ENCODE assay signal across 8 cellular contexts in the genomic region with DNA sequence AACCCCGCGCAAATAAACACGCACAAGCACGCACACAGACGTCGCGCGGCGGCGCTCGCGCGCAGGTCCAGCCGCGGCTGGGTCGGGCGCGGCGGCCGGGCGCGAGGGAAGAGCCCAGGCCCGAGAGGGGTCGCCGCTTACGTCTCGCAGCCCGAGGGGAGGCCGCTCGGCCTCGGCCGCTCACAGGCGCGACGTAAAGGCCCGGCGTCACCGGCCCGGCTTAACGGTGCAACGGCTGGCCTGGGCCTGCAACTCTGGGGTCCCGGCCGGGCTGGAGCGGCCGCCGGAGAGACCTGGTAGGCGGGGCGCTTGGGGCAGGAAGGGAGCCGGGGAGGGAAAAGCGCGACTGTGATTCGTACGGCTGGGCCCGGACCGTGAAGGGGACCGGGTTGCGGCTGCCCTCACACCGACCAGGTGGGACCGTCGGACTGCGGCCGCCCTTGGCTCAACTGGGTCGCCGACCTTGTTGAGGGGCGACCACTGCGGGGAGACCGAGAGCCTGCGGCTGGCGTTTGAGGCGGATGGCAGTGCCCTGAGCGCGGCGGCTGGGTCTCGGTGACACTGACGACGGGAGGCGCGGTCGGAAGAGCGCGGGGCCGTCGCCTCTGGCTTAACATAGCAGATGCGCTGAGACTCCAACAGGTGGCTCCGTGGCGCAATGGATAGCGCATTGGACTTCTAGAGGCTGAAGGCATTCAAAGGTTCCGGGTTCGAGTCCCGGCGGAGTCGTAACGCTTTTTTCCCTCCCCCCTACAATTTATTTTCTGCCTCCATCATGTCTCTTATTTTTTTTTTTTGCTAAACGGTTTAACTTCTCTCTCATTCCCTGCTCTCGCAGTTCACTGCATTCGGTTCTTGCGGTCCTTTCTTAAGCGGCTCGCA. TPM values are rescaled to one million over a fixed set of nuclear protein-coding genes. Genes with fewer than 3 reads are reported as not detected.
DNase-seq lines count a peak whose midpoint lies in the region; ATAC-seq lines count a peak whose summit lies in the region.

No MANE protein-coding gene starts in this region.

- H3K4me1 Mint-ChIP-seq in activated CD8-positive, alpha-beta memory T cell treated with anti-CD3 and anti-CD28 coated beads, Interleukin-2, amount 10 ng/mL, durations not matched to agents 7 days and 5 days: peaks cover 19% of the 10 kb centered on the region

- peak overlapping the region; percentile 93 for H3K27ac Mint-ChIP-seq in activated CD8-positive, alpha-beta memory T cell treated with anti-CD3 and anti-CD28 coated beads, Interleukin-2, amount 10 ng/mL, durations not matched to agents 7 days and 5 days

- H3K9me3 Mint-ChIP-seq in activated CD8-positive, alpha-beta memory T cell treated with anti-CD3 and anti-CD28 coated beads, Interleukin-2, amount 10 ng/mL, durations not matched to agents 7 days and 5 days (ENCODE audit: low read depth): peaks cover 3% of the 10 kb centered on the region

- H3K36me3 ChIP-seq in endocrine pancreas (ENCODE audit: control insufficient read depth, insufficient read depth, low read length): no peaks in the 10 kb centered on the region

- H3K4me3 Mint-ChIP-seq in activated CD8-positive, alpha-beta memory T cell treated with anti-CD3 and anti-CD28 coated beads, Interleukin-2, amount 10 ng/mL, durations not matched to agents 7 days and 5 days: peak overlapping the region; percentile 88

- peak; percentile 87 for DNase-seq in COR-L47 (lab: John Stamatoyannopoulos, UW)
- DNase-seq in HT1080 (ENCODE audit: low read depth): peak; percentile 89
- peak; percentile 89 for DNase-seq in NK-92 treated with Interleukin-12 subunit alpha and Interleukin-12 subunit beta, amount 100 ng/mL, for 24 hours (lab: John Stamatoyannopoulos, UW)
- DNase-seq in activated CD8-positive, alpha-beta memory T cell treated with anti-CD3 and anti-CD28 coated beads, Interleukin-2, amount 10 ng/mL, durations not matched to agents 7 days and 5 days: peak; percentile 91
- DNase-seq in mesenteric fat pad (ENCODE audit: low spot score): peak; percentile 96
- peak; percentile 79 for DNase-seq in stimulated activated CD8-positive, alpha-beta memory T cell treated with anti-CD3 and anti-CD28 coated beads, Interleukin-15, amount 100 ng/mL, for 1 hour (ENCODE audit: low read depth)

- CTCF ChIA-PET in activated CD8-positive, alpha-beta memory T cell treated with anti-CD3 and anti-CD28 coated beads, Interleukin-2, amount 10 ng/mL, durations not matched to agents 7 days and 5 days (lab: Charles Lee): interaction anchor here (0.6 to 8.3 kb wide), 7 partner anchors 24 to 571 kb away, joined by 3 to 143 read pairs (median 9); no protein-coding TSS in a partner anchor

- no peaks in the 10 kb centered on the region for H3K36me3 Mint-ChIP-seq in activated CD8-positive, alpha-beta memory T cell treated with anti-CD3 and anti-CD28 coated beads, Interleukin-2, amount 10 ng/mL, durations not matched to agents 7 days and 5 days

- ATAC-seq in GM21381 (IDR thresholded peaks at IDR 0.05; ENCODE audit: unreplicated experiment): peak; percentile 68
- ATAC-seq in activated CD8-positive, alpha-beta memory T cell treated with anti-CD3 and anti-CD28 coated beads, Interleukin-2, amount 10 ng/mL, durations not matched to agents 7 days and 5 days: peak; percentile 77

- H3K27me3 ChIP-seq in endocrine pancreas (ENCODE audit: control insufficient read depth, insufficient read depth, low read length): no peaks in the 10 kb centered on the region

- H3K27me3 Mint-ChIP-seq in activated CD8-positive, alpha-beta memory T cell treated with anti-CD3 and anti-CD28 coated beads, Interleukin-2, amount 10 ng/mL, durations not matched to agents 7 days and 5 days: peaks cover 2% of the 10 kb centered on the region

- no peaks in the 10 kb centered on the region for H3K9me3 ChIP-seq in endocrine pancreas (ENCODE audit: control insufficient read depth, low read length)

- peak overlapping the region; percentile 68 for H3K9ac ChIP-seq in endocrine pancreas (ENCODE audit: control insufficient read depth, insufficient read depth, low read length)

- peaks cover 5% of the 10 kb centered on the region for H3K4me1 ChIP-seq in endocrine pancreas (ENCODE audit: control insufficient read depth, insufficient read depth, low read length)

- no peak overlapping the region for H3K4me3 ChIP-seq in endocrine pancreas (ENCODE audit: control insufficient read depth, insufficient read depth, low read length)

RNA-seq across cellular contexts. Expression of gene DNTTIP2, which starts 31.8 kb away (rescaled TPM):
- 55.8 and 63.7 TPM in 2 replicates for total RNA-seq in HT1080 (2014; rRNA removed; shearing (Covaris generic))
- 33.6 and 34.5 TPM in 2 replicates for polyA plus RNA-seq in HT1080 (2015; cell fraction: cytosol; rRNA removed)
- polyA plus RNA-seq in HT1080 (2015; cell fraction: nucleus; rRNA removed): 85.7 and 100 TPM in 2 replicates
- 10 to 100 TPM; 60.8 to 74.5 TPM for total RNA-seq in activated CD8-positive, alpha-beta memory T cell treated with anti-CD3 and anti-CD28 coated beads, Interleukin-2, amount 10 ng/mL, durations not matched to agents 7 days and 5 days
- total RNA-seq in mesenteric fat pad: 58.3 TPM
